1 cellular context compared by ENCODE assay signal in the genomic region with DNA sequence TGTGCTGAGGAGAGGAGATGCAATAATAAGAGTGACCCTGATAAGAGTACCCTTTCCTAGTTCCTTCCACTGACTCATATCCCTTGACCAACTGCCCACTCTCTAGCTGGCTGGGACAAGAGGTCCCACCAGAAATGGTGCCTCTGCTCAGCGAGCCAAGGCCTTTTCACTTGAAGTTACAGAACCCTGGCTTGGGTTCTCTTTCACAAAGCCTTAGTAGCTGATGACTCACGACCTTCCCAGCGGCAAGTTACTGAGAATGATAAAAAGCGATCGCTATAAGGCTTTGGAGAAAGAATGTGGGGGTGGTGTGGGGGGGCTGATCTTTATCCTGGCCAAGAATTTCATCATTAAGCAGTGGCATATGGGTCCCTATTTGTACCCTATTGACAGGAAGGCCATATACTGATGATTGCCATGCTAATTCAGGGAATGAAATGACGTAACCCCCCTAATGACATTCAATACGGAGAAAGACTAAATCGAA.
TF ChIP-seq lines count a peak whose summit lies in the region.

No MANE protein-coding gene starts in this region.

TF ChIP-seq in H1, 55 proteins besides CTCF, POLR2A, EP300 and RAD21:
- TF ChIP-seq, protein P1, sequence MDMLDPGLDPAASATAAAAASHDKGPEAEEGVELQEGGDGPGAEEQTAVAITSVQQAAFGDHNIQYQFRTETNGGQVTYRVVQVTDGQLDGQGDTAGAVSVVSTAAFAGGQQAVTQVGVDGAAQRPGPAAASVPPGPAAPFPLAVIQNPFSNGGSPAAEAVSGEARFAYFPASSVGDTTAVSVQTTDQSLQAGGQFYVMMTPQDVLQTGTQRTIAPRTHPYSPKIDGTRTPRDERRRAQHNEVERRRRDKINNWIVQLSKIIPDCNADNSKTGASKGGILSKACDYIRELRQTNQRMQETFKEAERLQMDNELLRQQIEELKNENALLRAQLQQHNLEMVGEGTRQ (IDR thresholded peaks at IDR 0.05; ENCODE audit: low read length) = no peak
- TF ChIP-seq EGR1 (IDR thresholded peaks at IDR 0.05; ENCODE audit: borderline replicate concordance, low read depth, low read length) (no peak), HDAC2 (IDR thresholded peaks at IDR 0.05; ENCODE audit: borderline replicate concordance in 1 of 2, low read depth in 2 of 2, low read length in 2 of 2) (no peak)
